1 cellular context compared by ENCODE assay signal in genomic region chr16:54284319-54284930, GRCh38.
TF ChIP-seq lines count a peak whose summit lies in the region.

No MANE protein-coding gene starts in this region.

TF ChIP-seq in HepG2, 621 proteins besides CTCF, POLR2A, EP300 and RAD21 (continued from another document):
- TF ChIP-seq ZHX2 (IDR thresholded peaks at IDR 0.05; ENCODE audit: low read depth): 0 out of 2 replicates have a peak, but pooled peaks have one; percentile 13
- TF ChIP-seq ZHX2 (CRISPR knock-in tag; IDR thresholded peaks at IDR 0.05; ENCODE audit: borderline replicate concordance): no peak
- no peak for TF ChIP-seq MAZ (IDR thresholded peaks at IDR 0.05; ENCODE audit: borderline replicate concordance, low read depth, low read length)
- TF ChIP-seq MAZ (CRISPR knock-in tag; IDR thresholded peaks at IDR 0.05; ENCODE audit: low read depth): peak; percentile 43; the same call in 1 of the 2 replicates
- no peak for TF ChIP-seq ATRX (CRISPR knock-in tag; IDR thresholded peaks at IDR 0.05; ENCODE audit: borderline replicate concordance)
- peak; percentile 38 for TF ChIP-seq XRCC5 (optimal IDR thresholded peaks at IDR 0.05; ENCODE audit: low read length)
- TF ChIP-seq GABPB1 (CRISPR knock-in tag; IDR thresholded peaks at IDR 0.05): peak; percentile 33; the same call in 1 of the 2 replicates
- no peak; the same call in 1 of the 2 replicates for TF ChIP-seq ZBTB38 (CRISPR knock-in tag; IDR thresholded peaks at IDR 0.05)
- peak; percentile 41; the same call in 1 of the 2 replicates for TF ChIP-seq ZNF205 (CRISPR knock-in tag; IDR thresholded peaks at IDR 0.05)
- TF ChIP-seq HOXD1 (CRISPR knock-in tag; IDR thresholded peaks at IDR 0.05): no peak
- TF ChIP-seq ZNF136 (CRISPR knock-in tag; IDR thresholded peaks at IDR 0.05; ENCODE audit: low read depth): no peak
- TF ChIP-seq MEIS2 (CRISPR knock-in tag; IDR thresholded peaks at IDR 0.05): 0 out of 2 replicates have a peak, but pooled peaks have one; percentile 3
- no peak for TF ChIP-seq ZNF101 (CRISPR knock-in tag; IDR thresholded peaks at IDR 0.05; ENCODE audit: borderline replicate concordance, low read depth)
- peak; percentile 34; the same call in 1 of the 2 replicates for TF ChIP-seq HDAC1 (CRISPR knock-in tag; IDR thresholded peaks at IDR 0.05)
- TF ChIP-seq ZNF784 (CRISPR knock-in tag; IDR thresholded peaks at IDR 0.05; ENCODE audit: borderline replicate concordance): peak; percentile 65; the same call in 1 of the 2 replicates
